ENCODE assay signal across 8 cellular contexts in the genomic region with DNA sequence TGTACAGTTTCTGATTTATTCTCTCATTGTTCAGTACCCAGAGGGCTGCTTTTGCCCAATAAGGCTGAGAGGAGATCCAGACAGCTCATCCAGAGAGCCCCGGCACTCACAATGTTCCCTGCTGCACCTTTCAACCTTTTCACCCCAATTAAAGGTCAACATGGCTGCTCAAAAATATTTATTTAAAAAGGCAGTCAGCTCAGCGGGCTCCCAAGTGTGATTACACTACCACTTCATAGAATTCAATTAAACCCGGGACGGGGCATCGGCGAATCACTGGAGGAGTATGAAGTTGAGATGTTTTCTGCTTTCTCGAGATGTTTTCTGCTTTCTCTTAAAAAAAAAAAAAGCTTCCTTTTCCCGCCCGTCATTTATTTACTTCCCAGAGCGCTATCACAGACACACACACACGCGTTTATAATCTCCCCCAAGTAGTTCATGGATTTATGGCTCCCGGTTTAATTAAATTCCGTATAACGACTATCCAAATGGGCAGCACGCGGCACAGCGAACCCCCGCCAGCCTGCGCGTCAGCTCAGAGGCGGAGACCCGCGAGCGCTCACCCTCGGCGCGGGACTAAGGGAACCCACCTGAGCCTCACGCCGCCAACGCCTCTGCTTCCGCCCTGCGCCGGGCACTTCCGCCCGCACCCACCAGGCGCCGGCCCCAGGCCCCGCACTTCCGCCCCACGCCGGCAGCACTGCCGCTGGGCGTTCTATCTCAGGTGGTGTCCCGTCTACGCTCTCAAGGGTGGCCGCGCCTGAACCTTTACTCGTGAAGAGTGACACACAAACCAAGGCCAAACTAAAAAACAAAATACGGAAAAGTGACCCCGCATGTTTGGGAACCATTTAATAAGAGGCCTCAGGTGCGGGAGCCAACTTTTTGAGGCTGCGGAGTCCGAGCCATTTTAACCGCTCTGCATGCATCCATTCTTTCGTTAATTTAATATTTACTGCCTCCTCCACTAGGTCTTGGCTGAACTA. TPM values are rescaled to one million over a fixed set of nuclear protein-coding genes. Genes with fewer than 3 reads are reported as not detected.
A peak's percentile ranks its signal among the peaks of the same experiment; 100 is the strongest.
DNase-seq lines count a peak whose midpoint lies in the region; ATAC-seq and TF ChIP-seq lines count a peak whose summit lies in the region.

Gene C5orf63, minus strand, starts transcription at position 642 of the 986 bp plus-strand sequence. CDS start 14,507 bp downstream, outside the sequence.

- H3K4me1 Mint-ChIP-seq in activated T-cell treated with anti-CD3 and anti-CD28 coated beads, Interleukin-2, amount 50 U/mL, for 72 hours (ENCODE audit: low read depth), result peaks cover 24% of the 10 kb centered on the region

- H3K4me3 ChIP-seq in OCI-LY1 (ENCODE audit: low read depth, low read length, poor library complexity, severe bottlenecking) (peak within 1 kb of the TSS; percentile 80), upper lobe of right lung (peak within 1 kb of the TSS; percentile 54)

- H3K9me2 ChIP-seq in OCI-LY1 (ENCODE audit: low read depth, low read length), result no peaks in the 10 kb centered on the region

- peak within 1 kb of the TSS; percentile 28 for H3K27ac ChIP-seq in OCI-LY1 (ENCODE audit: low read depth, low read length, poor library complexity, severe bottlenecking)
- H3K27ac ChIP-seq in upper lobe of right lung, result peak within 1 kb of the TSS; percentile 49

- H3K27me3 ChIP-seq in OCI-LY1 (ENCODE audit: insufficient read depth, low read length) (no peaks in the 10 kb centered on the region), upper lobe of right lung (no peaks in the 10 kb centered on the region)

- in situ Hi-C loops in ACHN (cut with HindIII; ENCODE audit: low pct_ligation_motif_present, low pct_unique_long_range_greater_than_20kb, low sequenced_read_pairs), result no loop called here

- H3F3A ChIP-seq in OCI-LY1 (ENCODE audit: insufficient read depth, low read length), result no peaks in the 10 kb centered on the region

- peak within 1 kb of the TSS; percentile 92 to 99 for H3K4me3 Mint-ChIP-seq in activated T-cell treated with anti-CD3 and anti-CD28 coated beads, Interleukin-2, amount 50 U/mL, for 72 hours

- H3K4me1 ChIP-seq in OCI-LY1 (ENCODE audit: insufficient read depth, low read length, severe bottlenecking) (peaks cover 14% of the 10 kb centered on the region), upper lobe of right lung (peaks cover 3% of the 10 kb centered on the region)

- H3K9me3 ChIP-seq in OCI-LY1 (ENCODE audit: low read length) (no peaks in the 10 kb centered on the region), upper lobe of right lung (no peaks in the 10 kb centered on the region)

- no peaks in the 10 kb centered on the region for H4K20me1 ChIP-seq in OCI-LY1 (ENCODE audit: insufficient read depth, low read length)

- H3K36me3 ChIP-seq in OCI-LY1 (ENCODE audit: insufficient read depth, low read length) (peaks cover 20% of the 10 kb centered on the region), upper lobe of right lung (no peaks in the 10 kb centered on the region)

- no peaks in the 10 kb centered on the region for H3K27me3 Mint-ChIP-seq in activated T-cell treated with anti-CD3 and anti-CD28 coated beads, Interleukin-2, amount 50 U/mL, for 72 hours (ENCODE audit: low read depth)

- peak within 1 kb of the TSS; percentile 96 for H3K4me2 ChIP-seq in OCI-LY1 (ENCODE audit: low read length)

- H3K9ac ChIP-seq in OCI-LY1 (ENCODE audit: low read length), result peak within 1 kb of the TSS; percentile 95

- H3K79me2 ChIP-seq in OCI-LY1 (ENCODE audit: insufficient read depth, low read length), result no peaks in the 10 kb centered on the region

- peak within 1 kb of the TSS; percentile 95 for H2AFZ ChIP-seq in OCI-LY1 (ENCODE audit: low read length)

- TF ChIP-seq CTCF in OCI-LY1 (IDR thresholded peaks at IDR 0.05; ENCODE audit: low read length) (no peak), upper lobe of right lung (IDR thresholded peaks at IDR 0.05) (no peak)

- peaks cover 6% of the 10 kb centered on the region in 2 donors for H3K36me3 Mint-ChIP-seq in activated T-cell treated with anti-CD3 and anti-CD28 coated beads, Interleukin-2, amount 50 U/mL, for 72 hours (ENCODE audit: insufficient read depth in 2 of 2)

- ATAC-seq in GM18909 (IDR thresholded peaks at IDR 0.05; ENCODE audit: poor library complexity, unreplicated experiment), result peak; percentile 100
- ATAC-seq in HG03103 (IDR thresholded peaks at IDR 0.05; ENCODE audit: low read depth, unreplicated experiment), result peak; percentile 98
- peak; percentile 99 to 100 for ATAC-seq in activated T-cell treated with anti-CD3 and anti-CD28 coated beads, Interleukin-2, amount 50 U/mL, for 72 hours (replicated peaks in 1 of 2)
- peak; percentile 97 for ATAC-seq in upper lobe of right lung

- H3K9me3 Mint-ChIP-seq in activated T-cell treated with anti-CD3 and anti-CD28 coated beads, Interleukin-2, amount 50 U/mL, for 72 hours, result no peaks in the 10 kb centered on the region

- peak within 1 kb of the TSS; percentile 99 for H3K27ac Mint-ChIP-seq in activated T-cell treated with anti-CD3 and anti-CD28 coated beads, Interleukin-2, amount 50 U/mL, for 72 hours

- DNase-seq in ACHN (peak; percentile 55), fibroblast of peridontal ligament (ENCODE audit: extremely low read depth) (peak; percentile 19), posterior cingulate gyrus (peak in 8 of 10 donors; percentile 15 to 87 (median 34)), upper lobe of right lung (peak; percentile 90)
- peak; percentile 84 to 86 for DNase-seq in activated T-cell treated with anti-CD3 and anti-CD28 coated beads, Interleukin-2, amount 50 U/mL, for 72 hours

- intact Hi-C loops in posterior cingulate gyrus (cut with DNase I), result no loop called here
- intact Hi-C loops in upper lobe of right lung (cut with DNase I), result no loop called here

RNA-seq across cellular contexts. Expression of gene C5orf63, which starts in this region (rescaled TPM):
- 10 to 100 TPM; 16.0 to 16.4 TPM for total RNA-seq in activated T-cell treated with anti-CD3 and anti-CD28 coated beads, Interleukin-2, amount 50 U/mL, for 72 hours
- total RNA-seq in upper lobe of right lung, result 10.1 TPM

Comparison
In these comparisons a context has a peak if more than half of its experiments do, and no peak if none do; other contexts are left out.
1. Peak in every context shown above with its lines: DNase-seq, ATAC-seq, H3K4me3 ChIP-seq and H3K27ac ChIP-seq.
2. DNase-seq: peak in every context shown above with its lines; median percentile 90 in upper lobe of right lung; 85 in activated T-cell treated with anti-CD3 and anti-CD28 coated beads, Interleukin-2, amount 50 U/mL, for 72 hours; 55 in ACHN; 34 in posterior cingulate gyrus; 19 in fibroblast of peridontal ligament.